1 cellular context compared by ENCODE assay signal in the genomic region with DNA sequence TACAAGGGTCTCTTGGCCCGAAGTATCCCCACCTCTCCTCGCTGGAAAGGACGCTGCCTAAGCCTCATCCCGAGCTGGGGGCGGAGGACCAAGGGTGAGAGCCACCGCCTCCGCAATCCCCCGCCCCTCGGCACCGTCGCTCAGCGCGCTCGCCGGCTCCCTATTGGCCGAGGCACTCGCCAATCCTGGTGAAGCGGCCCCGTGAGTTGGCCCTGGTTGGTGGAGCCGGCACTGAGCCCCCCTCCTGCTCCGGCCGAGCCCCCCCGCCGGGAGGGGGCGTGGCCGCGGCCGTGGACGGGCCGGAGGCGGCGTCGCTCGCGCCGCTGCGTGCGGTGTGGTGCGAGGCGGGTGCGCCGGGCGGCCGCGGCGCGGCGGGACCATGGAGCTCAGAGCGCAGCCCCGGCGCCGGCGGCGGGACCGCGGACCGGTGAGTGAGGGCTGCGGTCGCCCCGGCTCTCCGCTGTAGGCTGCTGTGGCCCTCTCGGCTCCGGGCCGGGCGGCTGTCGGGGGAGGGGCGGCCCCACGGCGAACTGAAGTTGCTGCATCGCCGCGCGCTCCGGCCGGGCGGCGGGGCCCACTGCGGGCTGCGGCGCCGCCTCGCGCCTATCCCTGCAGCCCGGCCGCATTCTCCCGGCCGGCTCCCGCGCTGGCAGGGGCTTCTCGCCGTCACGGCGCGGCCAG.
TF ChIP-seq lines count a peak whose summit lies in the region.

A gene with protein sequence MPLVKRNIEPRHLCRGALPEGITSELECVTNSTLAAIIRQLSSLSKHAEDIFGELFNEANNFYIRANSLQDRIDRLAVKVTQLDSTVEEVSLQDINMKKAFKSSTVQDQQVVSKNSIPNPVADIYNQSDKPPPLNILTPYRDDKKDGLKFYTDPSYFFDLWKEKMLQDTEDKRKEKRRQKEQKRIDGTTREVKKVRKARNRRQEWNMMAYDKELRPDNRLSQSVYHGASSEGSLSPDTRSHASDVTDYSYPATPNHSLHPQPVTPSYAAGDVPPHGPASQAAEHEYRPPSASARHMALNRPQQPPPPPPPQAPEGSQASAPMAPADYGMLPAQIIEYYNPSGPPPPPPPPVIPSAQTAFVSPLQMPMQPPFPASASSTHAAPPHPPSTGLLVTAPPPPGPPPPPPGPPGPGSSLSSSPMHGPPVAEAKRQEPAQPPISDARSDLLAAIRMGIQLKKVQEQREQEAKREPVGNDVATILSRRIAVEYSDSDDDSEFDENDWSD (plus strand): TSS at position 291 of the 681 bp plus-strand sequence. CDS start 84,588 bp downstream, outside the sequence.

TF ChIP-seq in SK-N-SH, 30 proteins besides CTCF, POLR2A, EP300 and RAD21 (continued from another document):
- TF ChIP-seq, protein P1, sequence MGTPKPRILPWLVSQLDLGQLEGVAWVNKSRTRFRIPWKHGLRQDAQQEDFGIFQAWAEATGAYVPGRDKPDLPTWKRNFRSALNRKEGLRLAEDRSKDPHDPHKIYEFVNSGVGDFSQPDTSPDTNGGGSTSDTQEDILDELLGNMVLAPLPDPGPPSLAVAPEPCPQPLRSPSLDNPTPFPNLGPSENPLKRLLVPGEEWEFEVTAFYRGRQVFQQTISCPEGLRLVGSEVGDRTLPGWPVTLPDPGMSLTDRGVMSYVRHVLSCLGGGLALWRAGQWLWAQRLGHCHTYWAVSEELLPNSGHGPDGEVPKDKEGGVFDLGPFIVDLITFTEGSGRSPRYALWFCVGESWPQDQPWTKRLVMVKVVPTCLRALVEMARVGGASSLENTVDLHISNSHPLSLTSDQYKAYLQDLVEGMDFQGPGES (IDR thresholded peaks at IDR 0.05; ENCODE audit: low read depth, low read length): peak; percentile 77
- TF ChIP-seq TCF12 (IDR thresholded peaks at IDR 0.05): no peak
- TF ChIP-seq MXI1 (IDR thresholded peaks at IDR 0.05; ENCODE audit: low read depth, low read length): 0 out of 2 replicates have a peak, but pooled peaks have one; percentile 14
- no peak for TF ChIP-seq SMC3 (IDR thresholded peaks at IDR 0.05; ENCODE audit: low read depth, low read length)
- no peak for TF ChIP-seq YY1 (IDR thresholded peaks at IDR 0.05; ENCODE audit: low read depth)
- no peak for TF ChIP-seq FOXJ3 (CRISPR knock-in tag; IDR thresholded peaks at IDR 0.05)
- TF ChIP-seq, protein P2, sequence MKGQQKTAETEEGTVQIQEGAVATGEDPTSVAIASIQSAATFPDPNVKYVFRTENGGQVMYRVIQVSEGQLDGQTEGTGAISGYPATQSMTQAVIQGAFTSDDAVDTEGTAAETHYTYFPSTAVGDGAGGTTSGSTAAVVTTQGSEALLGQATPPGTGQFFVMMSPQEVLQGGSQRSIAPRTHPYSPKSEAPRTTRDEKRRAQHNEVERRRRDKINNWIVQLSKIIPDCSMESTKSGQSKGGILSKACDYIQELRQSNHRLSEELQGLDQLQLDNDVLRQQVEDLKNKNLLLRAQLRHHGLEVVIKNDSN (IDR thresholded peaks at IDR 0.05; ENCODE audit: borderline replicate concordance, low read depth): no peak
- peak; percentile 60; the same call in 1 of the 2 replicates for TF ChIP-seq RFX5 (IDR thresholded peaks at IDR 0.05; ENCODE audit: low read length)
- no peak for TF ChIP-seq JUND (IDR thresholded peaks at IDR 0.05)
- TF ChIP-seq MEF2A (IDR thresholded peaks at IDR 0.05; ENCODE audit: borderline replicate concordance, low read depth): no peak
- no peak; the same call in 1 of the 2 replicates for TF ChIP-seq POLR2AphosphoS5 (IDR thresholded peaks at IDR 0.05; ENCODE audit: low read depth, low read length)
- no peak for TF ChIP-seq FOSL2 (IDR thresholded peaks at IDR 0.05; ENCODE audit: borderline replicate concordance, low read depth)
- no peak for TF ChIP-seq ELF1 (IDR thresholded peaks at IDR 0.05)
- TF ChIP-seq, protein P3, sequence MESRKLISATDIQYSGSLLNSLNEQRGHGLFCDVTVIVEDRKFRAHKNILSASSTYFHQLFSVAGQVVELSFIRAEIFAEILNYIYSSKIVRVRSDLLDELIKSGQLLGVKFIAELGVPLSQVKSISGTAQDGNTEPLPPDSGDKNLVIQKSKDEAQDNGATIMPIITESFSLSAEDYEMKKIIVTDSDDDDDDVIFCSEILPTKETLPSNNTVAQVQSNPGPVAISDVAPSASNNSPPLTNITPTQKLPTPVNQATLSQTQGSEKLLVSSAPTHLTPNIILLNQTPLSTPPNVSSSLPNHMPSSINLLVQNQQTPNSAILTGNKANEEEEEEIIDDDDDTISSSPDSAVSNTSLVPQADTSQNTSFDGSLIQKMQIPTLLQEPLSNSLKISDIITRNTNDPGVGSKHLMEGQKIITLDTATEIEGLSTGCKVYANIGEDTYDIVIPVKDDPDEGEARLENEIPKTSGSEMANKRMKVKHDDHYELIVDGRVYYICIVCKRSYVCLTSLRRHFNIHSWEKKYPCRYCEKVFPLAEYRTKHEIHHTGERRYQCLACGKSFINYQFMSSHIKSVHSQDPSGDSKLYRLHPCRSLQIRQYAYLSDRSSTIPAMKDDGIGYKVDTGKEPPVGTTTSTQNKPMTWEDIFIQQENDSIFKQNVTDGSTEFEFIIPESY (IDR thresholded peaks at IDR 0.05; ENCODE audit: borderline replicate concordance, low read depth): no peak
- TF ChIP-seq, protein P4, sequence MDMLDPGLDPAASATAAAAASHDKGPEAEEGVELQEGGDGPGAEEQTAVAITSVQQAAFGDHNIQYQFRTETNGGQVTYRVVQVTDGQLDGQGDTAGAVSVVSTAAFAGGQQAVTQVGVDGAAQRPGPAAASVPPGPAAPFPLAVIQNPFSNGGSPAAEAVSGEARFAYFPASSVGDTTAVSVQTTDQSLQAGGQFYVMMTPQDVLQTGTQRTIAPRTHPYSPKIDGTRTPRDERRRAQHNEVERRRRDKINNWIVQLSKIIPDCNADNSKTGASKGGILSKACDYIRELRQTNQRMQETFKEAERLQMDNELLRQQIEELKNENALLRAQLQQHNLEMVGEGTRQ (IDR thresholded peaks at IDR 0.05; ENCODE audit: borderline replicate concordance, low read depth, low read length): no peak
- TF ChIP-seq RCOR1 (IDR thresholded peaks at IDR 0.05; ENCODE audit: low read length): no peak
- TF ChIP-seq SIN3A (IDR thresholded peaks at IDR 0.05; ENCODE audit: borderline replicate concordance, low read depth, low read length): no peak
- TF ChIP-seq, protein P5, sequence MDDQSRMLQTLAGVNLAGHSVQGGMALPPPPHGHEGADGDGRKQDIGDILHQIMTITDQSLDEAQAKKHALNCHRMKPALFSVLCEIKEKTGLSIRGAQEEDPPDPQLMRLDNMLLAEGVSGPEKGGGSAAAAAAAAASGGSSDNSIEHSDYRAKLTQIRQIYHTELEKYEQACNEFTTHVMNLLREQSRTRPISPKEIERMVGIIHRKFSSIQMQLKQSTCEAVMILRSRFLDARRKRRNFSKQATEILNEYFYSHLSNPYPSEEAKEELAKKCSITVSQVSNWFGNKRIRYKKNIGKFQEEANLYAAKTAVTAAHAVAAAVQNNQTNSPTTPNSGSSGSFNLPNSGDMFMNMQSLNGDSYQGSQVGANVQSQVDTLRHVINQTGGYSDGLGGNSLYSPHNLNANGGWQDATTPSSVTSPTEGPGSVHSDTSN (IDR thresholded peaks at IDR 0.05): peak; percentile 100
- no peak for TF ChIP-seq GATA2 (CRISPR knock-in tag; IDR thresholded peaks at IDR 0.05)
- no peak for TF ChIP-seq RXRA (IDR thresholded peaks at IDR 0.05; ENCODE audit: borderline replicate concordance, low read depth)
- TF ChIP-seq NFIC (IDR thresholded peaks at IDR 0.05; ENCODE audit: borderline replicate concordance): no peak
